In the genomic region with DNA sequence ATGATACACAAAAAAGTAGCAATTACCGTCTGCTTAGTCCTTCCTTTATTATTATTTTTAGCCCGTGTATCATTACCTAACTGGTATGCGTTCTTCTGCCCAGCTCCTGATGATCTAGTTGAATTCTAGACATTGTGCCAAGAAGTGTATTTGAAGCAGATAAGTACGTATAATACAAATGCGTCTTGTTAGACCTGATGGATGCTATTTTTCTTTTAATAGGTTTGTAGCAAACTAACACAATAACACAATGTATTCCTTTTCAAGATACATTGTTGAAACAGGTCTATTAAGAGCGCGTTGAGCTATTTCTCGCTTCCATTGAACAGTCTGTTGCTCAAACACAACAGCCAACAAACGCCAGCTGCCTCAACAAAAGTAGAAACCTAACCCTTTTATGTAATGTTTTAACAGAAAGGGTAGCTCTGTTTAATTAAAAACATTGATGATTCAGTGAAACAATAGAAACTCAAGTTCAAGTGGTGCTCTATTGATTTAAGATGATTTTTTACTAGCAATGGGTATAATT, we compare ENCODE assay signal across 12 cellular contexts. TPM values are rescaled to one million over a fixed set of nuclear protein-coding genes. Genes with fewer than 3 reads are reported as not detected.
A peak's percentile ranks its signal among the peaks of the same experiment; 100 is the strongest.
DNase-seq lines count a peak whose midpoint lies in the region; ATAC-seq, FAIRE-seq and TF ChIP-seq lines count a peak whose summit lies in the region.
"Had no signal": no experiment of that assay in that cellular context is flagged by ENCODE, and none has a peak within 500 bp of the region (broad histone marks: within the 10 kb centered on the region; RNA-seq: fewer than 3 reads in every experiment).

No MANE protein-coding gene starts in this region.

- H3K27me3 ChIP-seq in K562 (ENCODE audit: control insufficient read depth in 2 of 2, insufficient read depth in 2 of 2, low read length in 2 of 2): peaks cover 8 to 10% of the 10 kb centered on the region in 2 experiments; a peak in 4 of 5 replicates

- H3K27ac Mint-ChIP-seq in natural killer cell: no peak overlapping the region

- no peak overlapping the region for H2AFZ ChIP-seq in K562 (ENCODE audit: low read depth, low read length)

- TF ChIP-seq EP300 in K562 (IDR thresholded peaks at IDR 0.05; ENCODE audit: low read length): no peak

- FAIRE-seq in K562 (lab: Jason Lieb, UNC): no peak
- FAIRE-seq in GM12892 (lab: Jason Lieb, UNC): no peak
- FAIRE-seq: kidney had no signal

- H3K9me3 Mint-ChIP-seq in natural killer cell: peaks cover 2 to 6% of the 10 kb centered on the region in 2 donors

- no peak overlapping the region for H3K4me3 ChIP-seq in K562

- DNase-seq in DMS53 (lab: John Stamatoyannopoulos, UW) (peak; percentile 31), DMS53 treated with DMSO at 0.1 percent for 48 hours (lab: John Stamatoyannopoulos, UW; ENCODE audit: unreplicated experiment) (no peak), NCI-H1092 treated with DMSO at 0.1 percent for 48 hours (lab: John Stamatoyannopoulos, UW) (peak; percentile 95), K562 (ENCODE audit: extremely low read depth in 1 of 4, low spot score in 3 of 4) (no peak), natural killer cell (no peak), GM12892 (ENCODE audit: insufficient read length) (no peak)
- DNase-seq in activated effector memory CD4-positive, alpha-beta T cell treated with anti-CD3 and anti-CD28 coated beads, Interleukin-2, amount 50 U/mL, for 16 hours: no peak
- DNase-seq: kidney had no signal

- TF ChIP-seq CTCF in K562 (IDR thresholded peaks at IDR 0.05 in 2 of 3, conservative IDR thresholded peaks at IDR 0.05 in 1 of 3; ENCODE audit: insufficient read depth in 2 of 3, low read depth in 1 of 3, low read length in 3 of 3) (no peak), natural killer cell (IDR thresholded peaks at IDR 0.05) (no peak)

- no peak overlapping the region for H3K4me2 ChIP-seq in K562 (ENCODE audit: insufficient read depth, low read length)

- no peaks in the 10 kb centered on the region for H4K20me1 ChIP-seq in K562 (replicated peaks; ENCODE audit: control insufficient read depth, insufficient read depth, low read length)

- peaks cover 23% of the 10 kb centered on the region for H3K36me3 Mint-ChIP-seq in natural killer cell

- no peak for ATAC-seq in K562
- ATAC-seq in natural killer cell: no peak
- ATAC-seq in HG02981 (IDR thresholded peaks at IDR 0.05; ENCODE audit: unreplicated experiment): no peak
- ATAC-seq: naive thymus-derived CD8-positive, alpha-beta T cell had no signal

- no peak for TF ChIP-seq RAD21 in K562 (CRISPR knock-in tag; conservative IDR thresholded peaks at IDR 0.05 in 1 of 2, IDR thresholded peaks at IDR 0.05 in 1 of 2)

- no peak overlapping the region for H3K27ac ChIP-seq in K562 (ENCODE audit: extremely low read depth, low read depth, low read length)
- H3K27ac ChIP-seq: 22Rv1 had no signal

- H3K36me3 ChIP-seq in K562 (ENCODE audit: control insufficient read depth, insufficient read depth, low read length): no peaks in the 10 kb centered on the region

- no peak for TF ChIP-seq POLR2A in K562 (conservative IDR thresholded peaks at IDR 0.05)
- TF ChIP-seq POLR2A in GM12892 (IDR thresholded peaks at IDR 0.05; ENCODE audit: low read depth, low read length): no peak

- intact Hi-C loops in K562 (cut with micrococcal nuclease) (no loop called here), natural killer cell (cut with micrococcal nuclease) (loop anchor here (5.0 kb wide), 1 partner anchor 34 kb away; no protein-coding TSS in a partner anchor)

- no peaks in the 10 kb centered on the region for H3K9me3 ChIP-seq in K562 (replicated peaks; ENCODE audit: control insufficient read depth, insufficient read depth, low read depth, low read length)

- H3K79me2 ChIP-seq in K562 (ENCODE audit: control insufficient read depth, insufficient read depth, low read length): no peaks in the 10 kb centered on the region

- peaks cover 76% of the 10 kb centered on the region in 2 donors for H3K27me3 Mint-ChIP-seq in natural killer cell (ENCODE audit: low read depth in 2 of 2)

- H3K4me3 Mint-ChIP-seq in natural killer cell: peak overlapping the region; percentile 38

- POLR2A ChIA-PET in K562 (lab: Yijun Ruan, JAX): no interaction called here

- H3K9me1 ChIP-seq in K562 (ENCODE audit: control insufficient read depth, insufficient read depth, low read length): no peaks in the 10 kb centered on the region

- no TSS peak for BruUV-seq in K562 (replicated peaks; lab: Mats Ljungman, UMichigan)

- no peak overlapping the region for H3K9ac ChIP-seq in K562 (ENCODE audit: insufficient read depth in 1 of 2, low read depth in 2 of 2, low read length in 2 of 2)

- peaks cover 5 to 21% of the 10 kb centered on the region in 2 donors for H3K4me1 Mint-ChIP-seq in natural killer cell

- CTCF ChIA-PET in K562 (lab: Yijun Ruan, JAX; ENCODE audit: low intra/inter-chr PET ratio): no interaction called here

- in situ Hi-C loops in K562 (cut with MboI): no loop called here

- H3K4me1 ChIP-seq in K562 (replicated peaks in 1 of 2; ENCODE audit: control insufficient read depth in 2 of 2, insufficient read depth in 2 of 2, low read length in 2 of 2): peaks cover 0 to 6% of the 10 kb centered on the region in 2 experiments; a peak in 2 of 5 replicates

- 7% methylated on average over 9 of the region's 9 CpGs for WGBS in K562 (ENCODE audit: insufficient coverage, low coverage, missing lambda C conversion rate)

TF ChIP-seq in K562, 482 proteins besides CTCF, POLR2A, EP300 and RAD21:
- TF ChIP-seq, protein P1, sequence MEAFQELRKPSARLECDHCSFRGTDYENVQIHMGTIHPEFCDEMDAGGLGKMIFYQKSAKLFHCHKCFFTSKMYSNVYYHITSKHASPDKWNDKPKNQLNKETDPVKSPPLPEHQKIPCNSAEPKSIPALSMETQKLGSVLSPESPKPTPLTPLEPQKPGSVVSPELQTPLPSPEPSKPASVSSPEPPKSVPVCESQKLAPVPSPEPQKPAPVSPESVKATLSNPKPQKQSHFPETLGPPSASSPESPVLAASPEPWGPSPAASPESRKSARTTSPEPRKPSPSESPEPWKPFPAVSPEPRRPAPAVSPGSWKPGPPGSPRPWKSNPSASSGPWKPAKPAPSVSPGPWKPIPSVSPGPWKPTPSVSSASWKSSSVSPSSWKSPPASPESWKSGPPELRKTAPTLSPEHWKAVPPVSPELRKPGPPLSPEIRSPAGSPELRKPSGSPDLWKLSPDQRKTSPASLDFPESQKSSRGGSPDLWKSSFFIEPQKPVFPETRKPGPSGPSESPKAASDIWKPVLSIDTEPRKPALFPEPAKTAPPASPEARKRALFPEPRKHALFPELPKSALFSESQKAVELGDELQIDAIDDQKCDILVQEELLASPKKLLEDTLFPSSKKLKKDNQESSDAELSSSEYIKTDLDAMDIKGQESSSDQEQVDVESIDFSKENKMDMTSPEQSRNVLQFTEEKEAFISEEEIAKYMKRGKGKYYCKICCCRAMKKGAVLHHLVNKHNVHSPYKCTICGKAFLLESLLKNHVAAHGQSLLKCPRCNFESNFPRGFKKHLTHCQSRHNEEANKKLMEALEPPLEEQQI (IDR thresholded peaks at IDR 0.05): no peak
- TF ChIP-seq CBX8 (IDR thresholded peaks at IDR 0.05; ENCODE audit: borderline replicate concordance, extremely low read depth, low read depth, low read length, poor library complexity, severe bottlenecking): peak; percentile 9
TF ChIP-seq in K562: peak in this region for 1.

RNA-seq across cellular contexts. Expression of a gene that starts 14.7 kb away (rescaled TPM):
- 5.8 and 7.8 TPM in 2 replicates for total RNA-seq in K562 (2011; cell fraction: chromatin; rRNA removed; ENCODE audit: low replicate concordance)
- 5.7 and 7.7 TPM in 2 replicates for total RNA-seq in K562 (2011; cell fraction: nucleolus; rRNA removed)
- 4.1 and 7.0 TPM in 2 replicates for total RNA-seq in K562 (2011; cell fraction: nucleoplasm; rRNA removed)
- total RNA-seq in K562 (2014; rRNA removed) (3.7 and 6.1 TPM in 2 replicates), K562 (2014; rRNA removed; fragmentation: Illumina TruSeq; extraction: Trizol) (2.3 and 2.4 TPM in 2 replicates), K562 (2015; rRNA removed; fragmentation: Illumina TruSeq; extraction: Trizol) (3.7 and 4.5 TPM in 2 replicates), K562 (2021) (18.0 and 22.1 TPM in 2 replicates), natural killer cell (not detected)
- polyA plus RNA-seq in K562 (2011; rRNA removed) (1.8 and 2.2 TPM in 2 replicates), K562 (2014; fragmentation: Illumina TruSeq; extraction: Trizol) (6.5 and 7.3 TPM in 2 replicates), K562 (2014; fragmentation: Nextera tagmentation; extraction: Ambion mirVana) (1 to 10 TPM; 4.2 to 9.8 TPM), K562 (2014; rRNA removed) (4.6 and 6.3 TPM in 2 replicates)
- 1.4 and 2.3 TPM in 2 replicates for polyA plus RNA-seq in K562 (2011; cell fraction: cytosol; rRNA removed)
- polyA plus RNA-seq in K562 (2011; cell fraction: nucleus; rRNA removed): 6.9 and 9.9 TPM in 2 replicates
- polyA plus RNA-seq in K562 (2012): 7.4 and 9.3 TPM in 2 replicates
- polyA minus RNA-seq in K562 (2011; rRNA and poly(A)+ RNA removed): 1.5 and 2.4 TPM in 2 replicates
- polyA minus RNA-seq in K562 (2011; cell fraction: cytosol; rRNA and poly(A)+ RNA removed): 2.9 and 10.6 TPM in 2 replicates
- 7.3 and 9.6 TPM in 2 replicates for polyA minus RNA-seq in K562 (2011; cell fraction: nucleus; rRNA and poly(A)+ RNA removed)
- not detected for polyA plus RNA-seq in GM12892 (2012; ENCODE audit: missing spikeins)
- total RNA-seq: fibroblast of lung; naive thymus-derived CD8-positive, alpha-beta T cell had no signal
- polyA plus RNA-seq: fibroblast of lung; naive thymus-derived CD8-positive, alpha-beta T cell had no signal

RNA-seq across cellular contexts. Expression of a gene that starts 24.7 kb away (rescaled TPM):
- total RNA-seq in K562 (2011; cell fraction: chromatin; rRNA removed; ENCODE audit: low replicate concordance): 0.97 and 1.9 TPM in 2 replicates
- total RNA-seq in K562 (2011; cell fraction: nucleolus; rRNA removed): 0.79 and 1.0 TPM in 2 replicates
- 1.2 and 1.6 TPM in 2 replicates for total RNA-seq in K562 (2011; cell fraction: nucleoplasm; rRNA removed)
- total RNA-seq in K562 (2014; rRNA removed) (1.1 and 1.3 TPM in 2 replicates), K562 (2014; rRNA removed; fragmentation: Illumina TruSeq; extraction: Trizol) (1.1 and 1.2 TPM in 2 replicates), K562 (2015; rRNA removed; fragmentation: Illumina TruSeq; extraction: Trizol) (1.3 and 1.5 TPM in 2 replicates), K562 (2021) (2.0 and 2.2 TPM in 2 replicates), natural killer cell (not detected)
- polyA plus RNA-seq in K562 (2011; rRNA removed) (0.76 and 0.92 TPM in 2 replicates), K562 (2014; fragmentation: Illumina TruSeq; extraction: Trizol) (1.3 and 1.8 TPM in 2 replicates), K562 (2014; fragmentation: Nextera tagmentation; extraction: Ambion mirVana) (under 1 TPM; 0.57 to 0.73 TPM), K562 (2014; rRNA removed) (0.89 and 1.4 TPM in 2 replicates)
- polyA plus RNA-seq in K562 (2011; cell fraction: cytosol; rRNA removed): 0.55 and 0.61 TPM in 2 replicates
- 1.2 and 1.7 TPM in 2 replicates for polyA plus RNA-seq in K562 (2011; cell fraction: nucleus; rRNA removed)
- 0.68 and 0.83 TPM in 2 replicates for polyA plus RNA-seq in K562 (2012)
- 0.53 and 0.66 TPM in 2 replicates for polyA minus RNA-seq in K562 (2011; rRNA and poly(A)+ RNA removed)
- 0.91 and 1.2 TPM in 2 replicates for polyA minus RNA-seq in K562 (2011; cell fraction: cytosol; rRNA and poly(A)+ RNA removed)
- polyA minus RNA-seq in K562 (2011; cell fraction: nucleus; rRNA and poly(A)+ RNA removed): 1.3 and 1.4 TPM in 2 replicates
- polyA plus RNA-seq in GM12892 (2012; ENCODE audit: missing spikeins): not detected
- total RNA-seq: fibroblast of lung; kidney; naive thymus-derived CD8-positive, alpha-beta T cell had no signal
- polyA plus RNA-seq: fibroblast of lung; naive thymus-derived CD8-positive, alpha-beta T cell had no signal

Comparison
In these comparisons a context has a peak if more than half of its experiments do, and no peak if none do; other contexts are left out.
1. DNase-seq: peak in DMS53 (single experiment) and NCI-H1092 treated with DMSO at 0.1 percent for 48 hours (single experiment); none in DMS53 treated with DMSO at 0.1 percent for 48 hours (single experiment), K562 (0 of 4), natural killer cell (single experiment), activated effector memory CD4-positive, alpha-beta T cell treated with anti-CD3 and anti-CD28 coated beads, Interleukin-2, amount 50 U/mL, for 16 hours (single experiment) and GM12892 (single experiment).